Comparison of ENCODE assay signal across 1 cellular context in genomic region chrX:9966775-9967408, GRCh38.
TF ChIP-seq lines count a peak whose summit lies in the region.

A gene with protein sequence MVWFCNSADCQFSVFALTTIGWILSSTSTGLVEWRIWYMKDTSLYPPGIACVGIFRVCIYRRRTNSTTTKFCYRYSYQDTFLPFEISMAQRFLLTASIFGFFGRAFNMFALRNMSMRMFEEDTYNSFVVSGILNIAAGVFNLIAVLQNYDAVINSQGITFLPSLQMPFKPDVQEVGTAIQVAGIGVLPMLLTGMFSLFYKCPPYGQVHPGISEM (plus strand): TSS chrX:9967358. CDS start chrX:9967358, 0 bp downstream.

TF ChIP-seq in K562, 482 proteins besides CTCF, POLR2A, EP300 and RAD21 (continued from another document):
- TF ChIP-seq CTCFL (IDR thresholded peaks at IDR 0.05; ENCODE audit: borderline replicate concordance, insufficient read depth, low read depth, low read length, poor library complexity, severe bottlenecking): no peak
- no peak for TF ChIP-seq ZNF57 (CRISPR knock-in tag; IDR thresholded peaks at IDR 0.05)
- TF ChIP-seq TCF3 (CRISPR knock-in tag; IDR thresholded peaks at IDR 0.05): no peak
- peak; percentile 26; the same call in 1 of the 2 replicates for TF ChIP-seq SMC3 (conservative IDR thresholded peaks at IDR 0.05; ENCODE audit: insufficient read depth, low read depth, low read length)
